ENCODE assay signal across 15 cellular contexts in genomic region chr14:106210650-106211049, GRCh38.
A peak's percentile ranks its signal among the peaks of the same experiment; 100 is the strongest.
DNase-seq lines count a peak whose midpoint lies in the region; ATAC-seq and TF ChIP-seq lines count a peak whose summit lies in the region.
"Had no signal": no experiment of that assay in that cellular context is flagged by ENCODE, and none has a peak within 500 bp of the region (broad histone marks: within the 10 kb centered on the region; RNA-seq: fewer than 3 reads in every experiment).

No MANE protein-coding gene starts in this region.

- H3K4me3 ChIP-seq in Karpas-422 (ENCODE audit: low read length) = no peak overlapping the region
- H3K4me3 ChIP-seq in esophagus squamous epithelium = no peak overlapping the region

- DNase-seq in activated naive CD4-positive, alpha-beta T cell treated with Interleukin-2 at 50 U/mL for 16 hours = peak; percentile 12
- no peak for DNase-seq in activated naive CD4-positive, alpha-beta T cell (lab: John Stamatoyannopoulos, UW)
- peak; percentile 45 for DNase-seq in Karpas-422
- DNase-seq in activated CD4-positive, alpha-beta memory T cell treated with anti-CD3 and anti-CD28 coated beads, Interleukin-2, amount 10 ng/mL, durations not matched to agents 7 days and 5 days = peak; percentile 36
- no peak for DNase-seq in stimulated activated naive B cell treated with anti-CD40 and anti-IgM and Interleukin-4, amounts not matched to agents 10 μg/mL and 1 μg/mL and 100 μg/mL, for 72 hours
- DNase-seq in esophagus squamous epithelium (lab: John Stamatoyannopoulos, UW) = no peak
- DNase-seq: AML-193, brain microvascular endothelial cell, endodermal cell, HFFc6, kidney had no signal

- H3K27ac Mint-ChIP-seq in activated CD4-positive, alpha-beta memory T cell treated with anti-CD3 and anti-CD28 coated beads, Interleukin-2, amount 10 ng/mL, durations not matched to agents 7 days and 5 days = no peak overlapping the region
- H3K27ac Mint-ChIP-seq in stimulated activated naive B cell treated with anti-CD40 and anti-IgM and Interleukin-4, amounts not matched to agents 10 μg/mL and 1 μg/mL and 100 μg/mL, for 72 hours = no peak overlapping the region
- H3K27ac Mint-ChIP-seq: endodermal cell; HFFc6; IgD-negative memory B cell; T-helper 1 cell treated with Interleukin-12 subunit alpha and Interleukin-12 subunit beta and Interleukin-4 antibody, amounts not matched to agents 30 μg/mL and 1 μg/mL, for 36 hours had no signal

- no peaks in the 10 kb centered on the region for H3K9me2 ChIP-seq in Karpas-422 (replicated peaks; ENCODE audit: insufficient read depth, low read length)

- H3K79me2 ChIP-seq in Karpas-422 (ENCODE audit: low read length) = no peaks in the 10 kb centered on the region

- ATAC-seq in stimulated activated naive B cell treated with anti-CD40 and anti-IgM and Interleukin-4, amounts not matched to agents 10 μg/mL and 1 μg/mL and 100 μg/mL, for 72 hours (replicated peaks) = peak; percentile 56 to 70
- no peak for ATAC-seq in HG03469 (IDR thresholded peaks at IDR 0.05; ENCODE audit: unreplicated experiment)
- ATAC-seq in HG03196 (IDR thresholded peaks at IDR 0.05; ENCODE audit: unreplicated experiment) = no peak

- WGBS in esophagus squamous epithelium, 2 donors = 39 to 43% methylated on average over 3 to 5 of the region's 7 CpGs

- no peak overlapping the region for H3K4me3 Mint-ChIP-seq in activated CD4-positive, alpha-beta memory T cell treated with anti-CD3 and anti-CD28 coated beads, Interleukin-2, amount 10 ng/mL, durations not matched to agents 7 days and 5 days
- H3K4me3 Mint-ChIP-seq in stimulated activated naive B cell treated with anti-CD40 and anti-IgM and Interleukin-4, amounts not matched to agents 10 μg/mL and 1 μg/mL and 100 μg/mL, for 72 hours = no peak overlapping the region
- H3K4me3 Mint-ChIP-seq: endodermal cell; HFFc6; T-helper 1 cell treated with Interleukin-12 subunit alpha and Interleukin-12 subunit beta and Interleukin-4 antibody, amounts not matched to agents 30 μg/mL and 1 μg/mL, for 36 hours had no signal

- H2AFZ ChIP-seq in Karpas-422 (ENCODE audit: low read length) = no peak overlapping the region

- no peaks in the 10 kb centered on the region for H3K36me3 ChIP-seq in Karpas-422 (ENCODE audit: insufficient read depth, low read length)
- no peaks in the 10 kb centered on the region for H3K36me3 ChIP-seq in esophagus squamous epithelium
- H3K36me3 ChIP-seq: brain microvascular endothelial cell had no signal

- H3K9me3 Mint-ChIP-seq in activated CD4-positive, alpha-beta memory T cell treated with anti-CD3 and anti-CD28 coated beads, Interleukin-2, amount 10 ng/mL, durations not matched to agents 7 days and 5 days = no peaks in the 10 kb centered on the region
- H3K9me3 Mint-ChIP-seq in stimulated activated naive B cell treated with anti-CD40 and anti-IgM and Interleukin-4, amounts not matched to agents 10 μg/mL and 1 μg/mL and 100 μg/mL, for 72 hours = no peaks in the 10 kb centered on the region
- H3K9me3 Mint-ChIP-seq: T-helper 1 cell treated with Interleukin-12 subunit alpha and Interleukin-12 subunit beta and Interleukin-4 antibody, amounts not matched to agents 30 μg/mL and 1 μg/mL, for 36 hours had no signal

- no peak for TF ChIP-seq CTCF in esophagus squamous epithelium (IDR thresholded peaks at IDR 0.05)

- H3K27ac ChIP-seq in Karpas-422 (ENCODE audit: low read length) (no peak overlapping the region), esophagus squamous epithelium (no peak overlapping the region)
- H3K27ac ChIP-seq: brain microvascular endothelial cell had no signal

- no peaks in the 10 kb centered on the region for H3K36me3 Mint-ChIP-seq in activated CD4-positive, alpha-beta memory T cell treated with anti-CD3 and anti-CD28 coated beads, Interleukin-2, amount 10 ng/mL, durations not matched to agents 7 days and 5 days (ENCODE audit: low read depth)
- H3K36me3 Mint-ChIP-seq in stimulated activated naive B cell treated with anti-CD40 and anti-IgM and Interleukin-4, amounts not matched to agents 10 μg/mL and 1 μg/mL and 100 μg/mL, for 72 hours = no peaks in the 10 kb centered on the region
- H3K36me3 Mint-ChIP-seq: IgD-negative memory B cell had no signal

- H3K4me2 ChIP-seq in Karpas-422 (ENCODE audit: low read depth, low read length, poor library complexity, severe bottlenecking) = no peak overlapping the region

- H3K9me3 ChIP-seq in Karpas-422 (ENCODE audit: low read length) (no peaks in the 10 kb centered on the region), esophagus squamous epithelium (no peaks in the 10 kb centered on the region)

- no peak overlapping the region for H3K9ac ChIP-seq in Karpas-422 (ENCODE audit: low read length)

- peaks cover 39% of the 10 kb centered on the region for H3K27me3 Mint-ChIP-seq in activated CD4-positive, alpha-beta memory T cell treated with anti-CD3 and anti-CD28 coated beads, Interleukin-2, amount 10 ng/mL, durations not matched to agents 7 days and 5 days
- peaks cover 4 to 10% of the 10 kb centered on the region in 2 donors for H3K27me3 Mint-ChIP-seq in stimulated activated naive B cell treated with anti-CD40 and anti-IgM and Interleukin-4, amounts not matched to agents 10 μg/mL and 1 μg/mL and 100 μg/mL, for 72 hours

- intact Hi-C loops in esophagus squamous epithelium (cut with DNase I) = no loop called here

- H3K4me1 ChIP-seq in Karpas-422 (ENCODE audit: low read length) = no peaks in the 10 kb centered on the region
- H3K4me1 ChIP-seq in esophagus squamous epithelium = no peaks in the 10 kb centered on the region

- POLR2A ChIA-PET in activated CD4-positive, alpha-beta memory T cell treated with anti-CD3 and anti-CD28 coated beads, Interleukin-2, amount 10 ng/mL, durations not matched to agents 7 days and 5 days (lab: Charles Lee) = no interaction called here

- no peak for TF ChIP-seq POLR2A in esophagus squamous epithelium (IDR thresholded peaks at IDR 0.05)

- CTCF ChIA-PET in activated CD4-positive, alpha-beta memory T cell treated with anti-CD3 and anti-CD28 coated beads, Interleukin-2, amount 10 ng/mL, durations not matched to agents 7 days and 5 days (lab: Charles Lee) = interaction anchor here (0.9 to 3.6 kb wide), 16 partner anchors 10 to 258 kb away, joined by 3 to 70 read pairs (median 4); no protein-coding TSS in a partner anchor

- peaks cover 6% of the 10 kb centered on the region for H3K4me1 Mint-ChIP-seq in activated CD4-positive, alpha-beta memory T cell treated with anti-CD3 and anti-CD28 coated beads, Interleukin-2, amount 10 ng/mL, durations not matched to agents 7 days and 5 days
- H3K4me1 Mint-ChIP-seq in stimulated activated naive B cell treated with anti-CD40 and anti-IgM and Interleukin-4, amounts not matched to agents 10 μg/mL and 1 μg/mL and 100 μg/mL, for 72 hours = peaks cover 0 to 2% of the 10 kb centered on the region in 2 donors
- H3K4me1 Mint-ChIP-seq: endodermal cell had no signal

- no peaks in the 10 kb centered on the region for H4K20me1 ChIP-seq in Karpas-422 (ENCODE audit: insufficient read depth, low read depth, low read length)

- H3K27me3 ChIP-seq in Karpas-422 (ENCODE audit: low read length) (no peaks in the 10 kb centered on the region), esophagus squamous epithelium (peaks cover 0 to 14% (median 0%) of the 10 kb centered on the region in 4 donors)
- H3K27me3 ChIP-seq: brain microvascular endothelial cell had no signal

Comparison
In these comparisons a context has a peak if more than half of its experiments do, and no peak if none do; other contexts are left out.
1. DNase-seq: peak in activated naive CD4-positive, alpha-beta T cell treated with Interleukin-2 at 50 U/mL for 16 hours (single experiment), Karpas-422 (single experiment) and activated CD4-positive, alpha-beta memory T cell treated with anti-CD3 and anti-CD28 coated beads, Interleukin-2, amount 10 ng/mL, durations not matched to agents 7 days and 5 days (single experiment); none in activated naive CD4-positive, alpha-beta T cell (0 of 4), stimulated activated naive B cell treated with anti-CD40 and anti-IgM and Interleukin-4, amounts not matched to agents 10 μg/mL and 1 μg/mL and 100 μg/mL, for 72 hours (single experiment) and esophagus squamous epithelium (single experiment).
2. ATAC-seq: peak in stimulated activated naive B cell treated with anti-CD40 and anti-IgM and Interleukin-4, amounts not matched to agents 10 μg/mL and 1 μg/mL and 100 μg/mL, for 72 hours (2 of 2); none in HG03469 (single experiment) and HG03196 (single experiment).